21 cellular contexts compared by ENCODE assay signal in genomic region chr6:135519343-135519742, GRCh38.
"Had no signal": no experiment of that assay in that cellular context is flagged by ENCODE, and none has a peak within 500 bp of the region (broad histone marks: within the 10 kb centered on the region; RNA-seq: fewer than 3 reads in every experiment).

No MANE protein-coding gene starts in this region.

- H3K4me3 Mint-ChIP-seq: activated CD4-positive, alpha-beta memory T cell treated with anti-CD3 and anti-CD28 coated beads, Interleukin-2, amount 10 ng/mL, durations not matched to agents 7 days and 5 days; activated CD4-positive, alpha-beta T cell treated with anti-CD3 and anti-CD28 coated beads, Interleukin-2, amount 10 ng/mL, durations not matched to agents 7 days and 5 days; activated naive CD8-positive, alpha-beta T cell; central memory CD8-positive, alpha-beta T cell; dendritic cell treated with granulocyte-macrophage colony-stimulating factor and Interleukin-4, amounts not matched to agents 40 ng/mL and 50 ng/mL, for 4 days; endodermal cell had no signal

- H3K4me1 Mint-ChIP-seq: central memory CD8-positive, alpha-beta T cell had no signal

- DNase-seq: activated CD4-positive, alpha-beta memory T cell treated with anti-CD3 and anti-CD28 coated beads, Interleukin-2, amount 10 ng/mL, durations not matched to agents 7 days and 5 days; activated CD4-positive, alpha-beta T cell treated with anti-CD3 and anti-CD28 coated beads, Interleukin-2, amount 10 ng/mL, durations not matched to agents 7 days and 5 days; activated CD4-positive, alpha-beta T cell treated with anti-CD3 and anti-CD28 coated beads, Interleukin-2, amount 50 U/mL, for 4 hours; activated CD4-positive, CD25-positive, alpha-beta regulatory T cell; activated CD4-positive, CD25-positive, alpha-beta regulatory T cell treated with anti-CD3 and anti-CD28 coated beads, Interleukin-2, amount 50 U/mL, for 72 hours; activated effector memory CD4-positive, alpha-beta T cell treated with Interleukin-2 at 50 U/mL for 16 hours; activated gamma-delta T cell treated with Interleukin-2 at 50 U/mL for 16 hours; activated naive CD4-positive, alpha-beta T cell treated with anti-CD3 and anti-CD28 coated beads, Interleukin-2, amount 50 U/mL, for 16 hours; activated naive CD4-positive, alpha-beta T cell treated with Interleukin-2 at 50 U/mL for 16 hours; activated T-cell treated with anti-CD3 and anti-CD28 coated beads, Interleukin-2, amount 50 U/mL, for 48 hours; brain microvascular endothelial cell; dorsolateral prefrontal cortex; effector memory CD4-positive, alpha-beta T cell; endodermal cell; foreskin fibroblast; head of caudate nucleus; T-helper 2 cell had no signal

- H3K36me3 Mint-ChIP-seq: activated naive CD8-positive, alpha-beta T cell had no signal

- ATAC-seq: esophagus mucosa had no signal

- H3K27ac Mint-ChIP-seq: activated CD4-positive, alpha-beta memory T cell treated with anti-CD3 and anti-CD28 coated beads, Interleukin-2, amount 10 ng/mL, durations not matched to agents 7 days and 5 days; activated CD4-positive, alpha-beta T cell treated with anti-CD3 and anti-CD28 coated beads, Interleukin-2, amount 10 ng/mL, durations not matched to agents 7 days and 5 days; activated naive CD8-positive, alpha-beta T cell; dendritic cell treated with granulocyte-macrophage colony-stimulating factor and Interleukin-4, amounts not matched to agents 40 ng/mL and 50 ng/mL, for 4 days; endodermal cell had no signal

- H3K27me3 Mint-ChIP-seq: activated CD4-positive, alpha-beta memory T cell treated with anti-CD3 and anti-CD28 coated beads, Interleukin-2, amount 10 ng/mL, durations not matched to agents 7 days and 5 days; activated CD4-positive, alpha-beta T cell treated with anti-CD3 and anti-CD28 coated beads, Interleukin-2, amount 10 ng/mL, durations not matched to agents 7 days and 5 days; activated naive CD8-positive, alpha-beta T cell; central memory CD8-positive, alpha-beta T cell; dendritic cell treated with granulocyte-macrophage colony-stimulating factor and Interleukin-4, amounts not matched to agents 40 ng/mL and 50 ng/mL, for 4 days had no signal

- H3K9me3 Mint-ChIP-seq: central memory CD8-positive, alpha-beta T cell; dendritic cell treated with granulocyte-macrophage colony-stimulating factor and Interleukin-4, amounts not matched to agents 40 ng/mL and 50 ng/mL, for 4 days; endodermal cell had no signal
